8 cellular contexts compared by ENCODE assay signal in genomic region chr2:196068271-196069209, GRCh38. TPM values are rescaled to one million over a fixed set of nuclear protein-coding genes. Genes with fewer than 3 reads are reported as not detected.
A peak's percentile ranks its signal among the peaks of the same experiment; 100 is the strongest.
DNase-seq lines count a peak whose midpoint lies in the region; TF ChIP-seq lines count a peak whose summit lies in the region.

Gene DNAH7, minus strand, starts transcription at chr2:196068837. Its CDS starts 126 bp downstream, at chr2:196068711.

- H3K27me3 ChIP-seq in MM.1S (replicated peaks; ENCODE audit: insufficient read depth, low read length) (no peaks in the 10 kb centered on the region), neural progenitor cell (peaks cover 25% of the 10 kb centered on the region), stomach smooth muscle (ENCODE audit: control insufficient read depth in 1 of 2, insufficient read depth in 2 of 2, low read length in 2 of 2) (no peaks in the 10 kb centered on the region)

- H3K9me2 ChIP-seq in MM.1S (replicated peaks; ENCODE audit: insufficient read depth, low read length): no peaks in the 10 kb centered on the region

- peaks cover 7% of the 10 kb centered on the region; the same call in 1 of the 2 replicates for H3F3A ChIP-seq in MM.1S (ENCODE audit: insufficient read depth, low read length)
- peaks cover 3% of the 10 kb centered on the region for H3F3A ChIP-seq in neural progenitor cell (ENCODE audit: low read depth)

- H4K20me1 ChIP-seq in MM.1S (ENCODE audit: insufficient read depth, low read length) (no peaks in the 10 kb centered on the region), neural progenitor cell (ENCODE audit: low read depth) (no peaks in the 10 kb centered on the region)

- DNase-seq in GF-D8 (lab: John Stamatoyannopoulos, UW) (peak; percentile 70), HCEC 1CT (peak; percentile 82), MM.1S (peak; percentile 89), SIG-M5 (lab: John Stamatoyannopoulos, UW) (peak; percentile 57), foreskin melanocyte (peak; percentile 74), neural progenitor cell (ENCODE audit: low spot score) (peak; percentile 88)
- DNase-seq in activated gamma-delta T cell treated with anti-CD3 and anti-CD28 coated beads, Interleukin-2, amount 50 U/mL, for 16 hours (ENCODE audit: low read depth): peak; percentile 84

- no peaks in the 10 kb centered on the region for H3K9me3 Mint-ChIP-seq in neural progenitor cell

- peak within 1 kb of the TSS; percentile 97 for H3K4me3 Mint-ChIP-seq in neural progenitor cell

- H3K36me3 ChIP-seq in MM.1S (replicated peaks; ENCODE audit: insufficient read depth, low read length) (no peaks in the 10 kb centered on the region), neural progenitor cell (no peaks in the 10 kb centered on the region), stomach smooth muscle (ENCODE audit: control insufficient read depth in 2 of 2, insufficient read depth in 2 of 2, low read length in 2 of 2) (no peaks in the 10 kb centered on the region)

- peak within 1 kb of the TSS; percentile 72 for H3K4me3 ChIP-seq in MM.1S (ENCODE audit: low read length)
- H3K4me3 ChIP-seq in neural progenitor cell: peak within 1 kb of the TSS; percentile 90
- H3K4me3 ChIP-seq in stomach smooth muscle (ENCODE audit: low read length in 2 of 2): peak within 1 kb of the TSS; percentile 88 to 93

- H3K27ac ChIP-seq in MM.1S (ENCODE audit: low read length) (peak within 1 kb of the TSS; percentile 92), neural progenitor cell (no peak within 1 kb of the TSS), stomach smooth muscle (ENCODE audit: low read length) (no peak within 1 kb of the TSS)

- H3K9me3 ChIP-seq in MM.1S (replicated peaks; ENCODE audit: insufficient read depth, low read length) (no peaks in the 10 kb centered on the region), neural progenitor cell (ENCODE audit: low read depth) (no peaks in the 10 kb centered on the region), stomach smooth muscle (ENCODE audit: control insufficient read depth in 2 of 2, low read length in 2 of 2) (no peaks in the 10 kb centered on the region)

- H3K79me2 ChIP-seq in MM.1S (ENCODE audit: low read length): no peaks in the 10 kb centered on the region
- no peaks in the 10 kb centered on the region for H3K79me2 ChIP-seq in neural progenitor cell (ENCODE audit: low read depth)

- H3K4me1 Mint-ChIP-seq in neural progenitor cell: peaks cover 6% of the 10 kb centered on the region

- H2AFZ ChIP-seq in MM.1S (ENCODE audit: low read length) (peak within 1 kb of the TSS; percentile 69), neural progenitor cell (replicated peaks) (peak within 1 kb of the TSS; percentile 99)

- TF ChIP-seq CTCF in MM.1S (IDR thresholded peaks at IDR 0.05; ENCODE audit: low read length): peak; percentile 98
- peak; percentile 97 for TF ChIP-seq CTCF in neural progenitor cell (IDR thresholded peaks at IDR 0.05)

- H3K4me2 ChIP-seq in MM.1S (ENCODE audit: low read depth, low read length): peak within 1 kb of the TSS; percentile 73
- peak within 1 kb of the TSS; percentile 82 for H3K4me2 ChIP-seq in neural progenitor cell

- H3K27me3 Mint-ChIP-seq in neural progenitor cell (ENCODE audit: insufficient read depth, low read depth): no peaks in the 10 kb centered on the region

- H3K9ac ChIP-seq in MM.1S (ENCODE audit: low read length): peak within 1 kb of the TSS; percentile 90
- H3K9ac ChIP-seq in neural progenitor cell: no peak within 1 kb of the TSS
- H3K9ac ChIP-seq in stomach smooth muscle (ENCODE audit: low read length in 2 of 2): peak within 1 kb of the TSS; percentile 64 to 70

- H3K27ac Mint-ChIP-seq in neural progenitor cell: peak within 1 kb of the TSS; percentile 99

- H3K36me3 Mint-ChIP-seq in neural progenitor cell: no peaks in the 10 kb centered on the region

- peaks cover 7% of the 10 kb centered on the region for H3K4me1 ChIP-seq in MM.1S (ENCODE audit: low read length)
- no peaks in the 10 kb centered on the region for H3K4me1 ChIP-seq in neural progenitor cell
- no peaks in the 10 kb centered on the region for H3K4me1 ChIP-seq in stomach smooth muscle (ENCODE audit: control insufficient read depth, insufficient read depth, low read length)

RNA-seq across cellular contexts. Expression of gene DNAH7, which starts in this region (rescaled TPM):
- total RNA-seq in neural progenitor cell (ENCODE audit: low replicate concordance): 0.25 and 0.49 TPM in 2 replicates

Comparison
In these comparisons a context has a peak if more than half of its experiments do, and no peak if none do; other contexts are left out.
1. Peak in DNase-seq, H3K4me3 ChIP-seq and H3K4me2 ChIP-seq in neural progenitor cell; RNA of the gene not detected or under 1 TPM.